ENCODE assay signal across 24 cellular contexts in the genomic region with DNA sequence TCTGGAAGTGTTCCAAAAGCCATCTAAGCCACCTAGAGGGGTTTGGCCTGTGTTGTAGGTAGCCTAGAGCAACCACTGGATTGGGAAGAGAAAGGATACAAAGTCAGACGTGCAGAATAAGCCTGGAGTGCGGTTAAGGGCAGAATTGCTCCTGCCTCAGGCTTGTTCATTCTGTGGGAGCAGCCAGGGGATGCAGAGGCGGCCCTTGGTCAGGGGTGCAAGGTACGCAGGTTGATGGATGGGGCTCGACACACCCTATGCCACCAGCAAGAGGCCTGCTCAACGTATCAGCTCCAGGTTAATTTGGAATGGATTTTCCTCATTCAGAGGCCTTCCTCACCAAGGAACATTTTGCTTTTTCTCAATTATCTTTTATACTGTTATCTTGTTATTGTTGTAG.
"Had no signal": no experiment of that assay in that cellular context is flagged by ENCODE, and none has a peak within 500 bp of the region (broad histone marks: within the 10 kb centered on the region; RNA-seq: fewer than 3 reads in every experiment).

No MANE protein-coding gene starts in this region.

- H3K36me3 ChIP-seq: cardiac muscle cell had no signal

- H3K27me3 Mint-ChIP-seq: activated naive CD8-positive, alpha-beta T cell treated with anti-CD3 and anti-CD28 coated beads, Interleukin-2, amount 10 ng/mL, durations not matched to agents 7 days and 5 days; brain; effector memory CD8-positive, alpha-beta T cell; naive B cell had no signal

- DNase-seq: activated CD4-positive, alpha-beta T cell treated with anti-CD3 and anti-CD28 coated beads for 4 hours; activated CD4-positive, alpha-beta T cell treated with anti-CD3 and anti-CD28 coated beads, Interleukin-2, amount 50 U/mL, for 4 hours; activated naive CD4-positive, alpha-beta T cell treated with anti-CD3 and anti-CD28 coated beads for 36 hours; activated naive CD8-positive, alpha-beta T cell treated with anti-CD3 and anti-CD28 coated beads, Interleukin-2, amount 10 ng/mL, durations not matched to agents 7 days and 5 days; activated T-cell treated with anti-CD3 and anti-CD28 coated beads, Interleukin-2, amount 50 U/mL, for 1 hour; effector memory CD8-positive, alpha-beta T cell; erythroblast; gastrocnemius medialis; glutamatergic neuron; left ventricle myocardium inferior; mesendoderm; naive B cell; occipital lobe; right cardiac atrium; stimulated activated CD4-positive, alpha-beta T cell treated with anti-CD3 and anti-CD28 coated beads, Interleukin-12 subunit alpha, Interleukin-12 subunit beta, amount 100 ng/mL, for 4 hours; stimulated activated CD4-positive, alpha-beta T cell treated with anti-CD3 and anti-CD28 coated beads, Interleukin-4, amount 100 ng/mL, for 1 hour; T-helper 1 cell had no signal

- H3K4me1 ChIP-seq: ascending aorta, gastrocnemius medialis, tibial nerve had no signal

- H3K9me3 Mint-ChIP-seq: activated naive CD4-positive, alpha-beta T cell treated with anti-CD3 and anti-CD28 coated beads for 36 hours; activated naive CD8-positive, alpha-beta T cell treated with anti-CD3 and anti-CD28 coated beads, Interleukin-2, amount 10 ng/mL, durations not matched to agents 7 days and 5 days; brain; effector memory CD8-positive, alpha-beta T cell; naive B cell had no signal

- H3K27ac Mint-ChIP-seq: activated naive CD4-positive, alpha-beta T cell treated with anti-CD3 and anti-CD28 coated beads for 36 hours; activated naive CD8-positive, alpha-beta T cell treated with anti-CD3 and anti-CD28 coated beads, Interleukin-2, amount 10 ng/mL, durations not matched to agents 7 days and 5 days had no signal

- FAIRE-seq: islet of Langerhans had no signal

- H3K27ac ChIP-seq: ascending aorta, cardiac muscle cell, coronary artery, gastrocnemius medialis, left ventricle myocardium inferior had no signal

- H3K9me3 ChIP-seq: ascending aorta, gastrocnemius medialis, left ventricle myocardium inferior, tibial nerve had no signal

- ATAC-seq: effector memory CD8-positive, alpha-beta T cell; gastrocnemius medialis; right cardiac atrium had no signal

- H3K27me3 ChIP-seq: ascending aorta, cardiac muscle cell, gastrocnemius medialis, tibial nerve had no signal

- H3K4me3 Mint-ChIP-seq: activated naive CD4-positive, alpha-beta T cell treated with anti-CD3 and anti-CD28 coated beads for 36 hours; activated naive CD8-positive, alpha-beta T cell treated with anti-CD3 and anti-CD28 coated beads, Interleukin-2, amount 10 ng/mL, durations not matched to agents 7 days and 5 days; brain; effector memory CD8-positive, alpha-beta T cell had no signal

- H3K4me3 ChIP-seq: ascending aorta, cardiac muscle cell, coronary artery, gastrocnemius medialis, left ventricle myocardium inferior, lung, tibial nerve had no signal
